In the genomic region with DNA sequence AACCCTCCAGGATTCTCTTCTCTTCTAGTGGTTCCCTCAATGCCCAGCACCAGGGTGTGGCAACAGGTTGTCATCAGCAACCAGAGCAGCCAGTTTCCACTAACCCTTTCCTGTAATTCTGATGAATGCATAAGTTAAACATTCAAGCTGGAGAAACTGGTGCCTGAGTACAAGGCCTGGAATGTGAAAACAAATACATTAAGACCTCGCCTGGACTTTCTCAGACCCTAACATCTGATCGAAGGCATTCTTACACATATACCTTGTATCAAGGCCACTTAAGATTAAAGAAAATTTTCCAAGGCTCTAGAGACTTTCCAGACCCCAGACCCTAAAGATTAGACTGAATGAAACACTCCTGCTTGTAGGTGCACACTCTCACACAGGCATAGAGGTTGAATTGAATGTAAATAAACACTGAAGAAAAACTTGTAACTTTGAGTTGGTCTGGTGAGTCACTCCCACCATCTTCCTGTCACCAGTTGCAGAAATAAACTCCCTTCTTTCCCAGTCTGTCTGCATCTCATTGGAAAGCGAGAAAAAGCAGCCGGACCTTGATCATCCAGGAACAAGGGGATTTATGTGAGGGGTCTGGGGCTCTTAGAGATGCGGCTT, we compare ENCODE assay signal across 9 cellular contexts. TPM values are rescaled to one million over a fixed set of nuclear protein-coding genes. Genes with fewer than 3 reads are reported as not detected.
DNase-seq lines count a peak whose midpoint lies in the region; ATAC-seq and TF ChIP-seq lines count a peak whose summit lies in the region.
"Had no signal": no experiment of that assay in that cellular context is flagged by ENCODE, and none has a peak within 500 bp of the region (broad histone marks: within the 10 kb centered on the region; RNA-seq: fewer than 3 reads in every experiment).

No MANE protein-coding gene starts in this region.

- no peak for ATAC-seq in GM18909 (IDR thresholded peaks at IDR 0.05; ENCODE audit: poor library complexity, unreplicated experiment)
- ATAC-seq in GM19351 (IDR thresholded peaks at IDR 0.05; ENCODE audit: unreplicated experiment) = no peak

- no peak overlapping the region for H3K9ac ChIP-seq in colonic mucosa (ENCODE audit: low read depth in 2 of 2, low read length in 2 of 2)

- DNase-seq in AG10803 (ENCODE audit: low read depth) (peak; percentile 82), M059J (ENCODE audit: low read depth) (peak; percentile 92), colonic mucosa (peak; percentile 59), NCI-H1105 (lab: John Stamatoyannopoulos, UW) (no peak)
- DNase-seq in activated CD8-positive, alpha-beta memory T cell treated with anti-CD3 and anti-CD28 coated beads, Interleukin-2, amount 50 U/mL, for 4 hours = no peak
- DNase-seq: DMS 273 treated with DMSO at 0.1 percent for 48 hours had no signal

- WGBS in mesodermal cell (ENCODE audit: insufficient coverage in 2 of 2), 2 experiments = 82 to 100% methylated on average over 2 of the region's 5 CpGs

- no peaks in the 10 kb centered on the region for H3K27me3 ChIP-seq in colonic mucosa

- H3K36me3 ChIP-seq in colonic mucosa = no peaks in the 10 kb centered on the region
- peaks cover 12% of the 10 kb centered on the region for H3K36me3 ChIP-seq in mesodermal cell (ENCODE audit: control insufficient read depth, insufficient read depth, low read length)

- peaks cover 25% of the 10 kb centered on the region for H3K4me1 ChIP-seq in colonic mucosa
- H3K4me1 ChIP-seq in mesodermal cell (ENCODE audit: control insufficient read depth, insufficient read depth, low read length, poor library complexity, severe bottlenecking) = peaks cover 66% of the 10 kb centered on the region

- intact Hi-C loops in colonic mucosa (cut with DNase I) = no loop called here

- H3K4me3 ChIP-seq in AG10803 (ENCODE audit: low read length) = peak overlapping the region; percentile 37
- no peak overlapping the region for H3K4me3 ChIP-seq in colonic mucosa
- no peak overlapping the region for H3K4me3 ChIP-seq in mesodermal cell (ENCODE audit: extremely low read depth, insufficient read depth, low read length, poor library complexity, severe bottlenecking)

- TF ChIP-seq CTCF in AG10803 (conservative IDR thresholded peaks at IDR 0.05; ENCODE audit: low read length) = no peak
- TF ChIP-seq CTCF in colonic mucosa (IDR thresholded peaks at IDR 0.05) = no peak

- H3K9me3 ChIP-seq in colonic mucosa (no peaks in the 10 kb centered on the region), mesodermal cell (ENCODE audit: control insufficient read depth, low read length) (no peaks in the 10 kb centered on the region)

- H3K27ac ChIP-seq in colonic mucosa = peak overlapping the region; percentile 18
- H3K27ac ChIP-seq in mesodermal cell (ENCODE audit: low read depth, low read length, severe bottlenecking) = peak overlapping the region; percentile 96

RNA-seq across cellular contexts. Expression of a gene that starts 9.0 kb away (rescaled TPM):
- 65.9 and 92.0 TPM in 2 replicates for total RNA-seq in M059J (2014; rRNA removed; shearing (Covaris generic))
- 10 to 100 TPM; 24.8 to 39.4 TPM for total RNA-seq in colonic mucosa
- polyA plus RNA-seq in mesodermal cell (2013, experiment 1 of 2) = 51.1 TPM
- 64.7 TPM for polyA plus RNA-seq in mesodermal cell (2013, experiment 2 of 2)

RNA-seq across cellular contexts. Expression of a gene that starts 42.8 kb away (rescaled TPM):
- 1.5 and 2.7 TPM in 2 replicates for total RNA-seq in M059J (2014; rRNA removed; shearing (Covaris generic))
- total RNA-seq in colonic mucosa = under 1 TPM in 1 of 2 donors, not detected in 1; 0.21 TPM
- polyA plus RNA-seq in mesodermal cell (2013, experiment 1 of 2) = not detected
- not detected for polyA plus RNA-seq in mesodermal cell (2013, experiment 2 of 2)

Comparison
In these comparisons a context has a peak if more than half of its experiments do, and no peak if none do; other contexts are left out.
1. DNase-seq: peak in AG10803 (single experiment), M059J (single experiment) and colonic mucosa (single experiment); none in activated CD8-positive, alpha-beta memory T cell treated with anti-CD3 and anti-CD28 coated beads, Interleukin-2, amount 50 U/mL, for 4 hours (single experiment) and NCI-H1105 (single experiment).